In the genomic region with DNA sequence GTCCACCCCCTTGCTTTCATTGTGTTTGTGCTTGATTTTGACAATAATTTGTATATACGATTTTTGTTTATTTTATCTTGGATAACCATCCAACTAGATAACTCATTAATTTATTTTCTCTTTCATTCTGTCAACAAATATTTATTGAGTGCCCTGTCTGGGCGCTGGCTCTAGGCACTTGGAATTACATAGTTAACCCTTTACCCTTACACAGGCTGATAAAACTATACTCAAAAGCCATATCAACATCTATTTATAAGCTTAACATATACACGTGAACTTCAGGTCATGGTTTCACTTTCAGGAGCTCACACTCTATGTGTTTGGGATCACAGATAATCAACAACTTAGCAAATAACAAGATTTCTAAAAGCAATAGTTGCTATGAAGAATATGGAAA, we compare ENCODE assay signal across 1 cellular context.
TF ChIP-seq lines count a peak whose summit lies in the region.

No MANE protein-coding gene starts in this region.

TF ChIP-seq in HepG2, 621 proteins besides CTCF, POLR2A, EP300 and RAD21 (continued from another document):
- TF ChIP-seq HMGXB4 (CRISPR knock-in tag; IDR thresholded peaks at IDR 0.05; ENCODE audit: borderline replicate concordance in 1 of 2, low read depth in 1 of 2) (no peak), TBP (CRISPR knock-in tag; IDR thresholded peaks at IDR 0.05) (no peak), SP4 (CRISPR knock-in tag; IDR thresholded peaks at IDR 0.05) (no peak), ZNF337 (CRISPR knock-in tag; IDR thresholded peaks at IDR 0.05; ENCODE audit: borderline replicate concordance, low read depth) (no peak), FOXM1 (CRISPR knock-in tag; IDR thresholded peaks at IDR 0.05) (no peak), KAT7 (CRISPR knock-in tag; IDR thresholded peaks at IDR 0.05; ENCODE audit: borderline replicate concordance) (no peak)
- TF ChIP-seq, protein P1, sequence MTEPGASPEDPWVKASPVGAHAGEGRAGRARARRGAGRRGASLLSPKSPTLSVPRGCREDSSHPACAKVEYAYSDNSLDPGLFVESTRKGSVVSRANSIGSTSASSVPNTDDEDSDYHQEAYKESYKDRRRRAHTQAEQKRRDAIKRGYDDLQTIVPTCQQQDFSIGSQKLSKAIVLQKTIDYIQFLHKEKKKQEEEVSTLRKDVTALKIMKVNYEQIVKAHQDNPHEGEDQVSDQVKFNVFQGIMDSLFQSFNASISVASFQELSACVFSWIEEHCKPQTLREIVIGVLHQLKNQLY (CRISPR knock-in tag; IDR thresholded peaks at IDR 0.05) = no peak
